Comparison of ENCODE assay signal across 1 cellular context in genomic region chr4:41256740-41257256, GRCh38.
TF ChIP-seq lines count a peak whose summit lies in the region.

Gene UCHL1 (plus strand): TSS chr4:41256928. CDS start chr4:41256977, 49 bp downstream.

TF ChIP-seq in WTC11, 78 proteins besides CTCF, POLR2A, EP300 and RAD21 (continued from another document):
- TF ChIP-seq, protein P1, sequence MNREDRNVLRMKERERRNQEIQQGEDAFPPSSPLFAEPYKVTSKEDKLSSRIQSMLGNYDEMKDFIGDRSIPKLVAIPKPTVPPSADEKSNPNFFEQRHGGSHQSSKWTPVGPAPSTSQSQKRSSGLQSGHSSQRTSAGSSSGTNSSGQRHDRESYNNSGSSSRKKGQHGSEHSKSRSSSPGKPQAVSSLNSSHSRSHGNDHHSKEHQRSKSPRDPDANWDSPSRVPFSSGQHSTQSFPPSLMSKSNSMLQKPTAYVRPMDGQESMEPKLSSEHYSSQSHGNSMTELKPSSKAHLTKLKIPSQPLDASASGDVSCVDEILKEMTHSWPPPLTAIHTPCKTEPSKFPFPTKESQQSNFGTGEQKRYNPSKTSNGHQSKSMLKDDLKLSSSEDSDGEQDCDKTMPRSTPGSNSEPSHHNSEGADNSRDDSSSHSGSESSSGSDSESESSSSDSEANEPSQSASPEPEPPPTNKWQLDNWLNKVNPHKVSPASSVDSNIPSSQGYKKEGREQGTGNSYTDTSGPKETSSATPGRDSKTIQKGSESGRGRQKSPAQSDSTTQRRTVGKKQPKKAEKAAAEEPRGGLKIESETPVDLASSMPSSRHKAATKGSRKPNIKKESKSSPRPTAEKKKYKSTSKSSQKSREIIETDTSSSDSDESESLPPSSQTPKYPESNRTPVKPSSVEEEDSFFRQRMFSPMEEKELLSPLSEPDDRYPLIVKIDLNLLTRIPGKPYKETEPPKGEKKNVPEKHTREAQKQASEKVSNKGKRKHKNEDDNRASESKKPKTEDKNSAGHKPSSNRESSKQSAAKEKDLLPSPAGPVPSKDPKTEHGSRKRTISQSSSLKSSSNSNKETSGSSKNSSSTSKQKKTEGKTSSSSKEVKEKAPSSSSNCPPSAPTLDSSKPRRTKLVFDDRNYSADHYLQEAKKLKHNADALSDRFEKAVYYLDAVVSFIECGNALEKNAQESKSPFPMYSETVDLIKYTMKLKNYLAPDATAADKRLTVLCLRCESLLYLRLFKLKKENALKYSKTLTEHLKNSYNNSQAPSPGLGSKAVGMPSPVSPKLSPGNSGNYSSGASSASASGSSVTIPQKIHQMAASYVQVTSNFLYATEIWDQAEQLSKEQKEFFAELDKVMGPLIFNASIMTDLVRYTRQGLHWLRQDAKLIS (CRISPR knock-in tag; IDR thresholded peaks at IDR 0.05; ENCODE audit: borderline replicate concordance): peak; percentile 52
- 0 out of 2 replicates have a peak, but pooled peaks have one; percentile 70 for TF ChIP-seq ZNF532 (CRISPR knock-in tag; IDR thresholded peaks at IDR 0.05; ENCODE audit: borderline replicate concordance)
- TF ChIP-seq ZSCAN18 (CRISPR knock-in tag; IDR thresholded peaks at IDR 0.05): no peak
- TF ChIP-seq KAT7 (CRISPR knock-in tag; IDR thresholded peaks at IDR 0.05; ENCODE audit: borderline replicate concordance): 0 out of 2 replicates have a peak, but pooled peaks have one; percentile 40
- peak; percentile 78; the same call in 1 of the 2 replicates for TF ChIP-seq ZBTB43 (CRISPR knock-in tag; IDR thresholded peaks at IDR 0.05)
- TF ChIP-seq ETV6 (CRISPR knock-in tag; IDR thresholded peaks at IDR 0.05): peak; percentile 81; the same call in 1 of the 2 replicates
- no peak for TF ChIP-seq CBFB (CRISPR knock-in tag; IDR thresholded peaks at IDR 0.05; ENCODE audit: low read depth)
- TF ChIP-seq, protein P2, sequence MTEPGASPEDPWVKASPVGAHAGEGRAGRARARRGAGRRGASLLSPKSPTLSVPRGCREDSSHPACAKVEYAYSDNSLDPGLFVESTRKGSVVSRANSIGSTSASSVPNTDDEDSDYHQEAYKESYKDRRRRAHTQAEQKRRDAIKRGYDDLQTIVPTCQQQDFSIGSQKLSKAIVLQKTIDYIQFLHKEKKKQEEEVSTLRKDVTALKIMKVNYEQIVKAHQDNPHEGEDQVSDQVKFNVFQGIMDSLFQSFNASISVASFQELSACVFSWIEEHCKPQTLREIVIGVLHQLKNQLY (CRISPR knock-in tag; IDR thresholded peaks at IDR 0.05): 0 out of 2 replicates have a peak, but pooled peaks have one; percentile 41
- TF ChIP-seq GRHL2 (CRISPR knock-in tag; IDR thresholded peaks at IDR 0.05; ENCODE audit: insufficient replicate concordance, severe bottlenecking): no peak
- 0 out of 2 replicates have a peak, but pooled peaks have one; percentile 55 for TF ChIP-seq ZNF317 (CRISPR knock-in tag; IDR thresholded peaks at IDR 0.05; ENCODE audit: borderline replicate concordance, low read depth)
- TF ChIP-seq NR3C1 (CRISPR knock-in tag; conservative IDR thresholded peaks at IDR 0.05; ENCODE audit: low read depth): peak; percentile 57; the same call in 1 of the 2 replicates
- peak; percentile 43; the same call in 1 of the 2 replicates for TF ChIP-seq ZNF219 (CRISPR knock-in tag; IDR thresholded peaks at IDR 0.05; ENCODE audit: borderline replicate concordance)
- peak; percentile 78 for TF ChIP-seq CREM (CRISPR knock-in tag; IDR thresholded peaks at IDR 0.05)
- no peak; the same call in 1 of the 2 replicates for TF ChIP-seq JUN (CRISPR knock-in tag; IDR thresholded peaks at IDR 0.05)
- TF ChIP-seq TEAD4 (CRISPR knock-in tag; IDR thresholded peaks at IDR 0.05): peak; percentile 29; the same call in 1 of the 2 replicates
- 0 out of 2 replicates have a peak, but pooled peaks have one; percentile 38 for TF ChIP-seq CREB1 (CRISPR knock-in tag; IDR thresholded peaks at IDR 0.05)
- TF ChIP-seq, protein P3, sequence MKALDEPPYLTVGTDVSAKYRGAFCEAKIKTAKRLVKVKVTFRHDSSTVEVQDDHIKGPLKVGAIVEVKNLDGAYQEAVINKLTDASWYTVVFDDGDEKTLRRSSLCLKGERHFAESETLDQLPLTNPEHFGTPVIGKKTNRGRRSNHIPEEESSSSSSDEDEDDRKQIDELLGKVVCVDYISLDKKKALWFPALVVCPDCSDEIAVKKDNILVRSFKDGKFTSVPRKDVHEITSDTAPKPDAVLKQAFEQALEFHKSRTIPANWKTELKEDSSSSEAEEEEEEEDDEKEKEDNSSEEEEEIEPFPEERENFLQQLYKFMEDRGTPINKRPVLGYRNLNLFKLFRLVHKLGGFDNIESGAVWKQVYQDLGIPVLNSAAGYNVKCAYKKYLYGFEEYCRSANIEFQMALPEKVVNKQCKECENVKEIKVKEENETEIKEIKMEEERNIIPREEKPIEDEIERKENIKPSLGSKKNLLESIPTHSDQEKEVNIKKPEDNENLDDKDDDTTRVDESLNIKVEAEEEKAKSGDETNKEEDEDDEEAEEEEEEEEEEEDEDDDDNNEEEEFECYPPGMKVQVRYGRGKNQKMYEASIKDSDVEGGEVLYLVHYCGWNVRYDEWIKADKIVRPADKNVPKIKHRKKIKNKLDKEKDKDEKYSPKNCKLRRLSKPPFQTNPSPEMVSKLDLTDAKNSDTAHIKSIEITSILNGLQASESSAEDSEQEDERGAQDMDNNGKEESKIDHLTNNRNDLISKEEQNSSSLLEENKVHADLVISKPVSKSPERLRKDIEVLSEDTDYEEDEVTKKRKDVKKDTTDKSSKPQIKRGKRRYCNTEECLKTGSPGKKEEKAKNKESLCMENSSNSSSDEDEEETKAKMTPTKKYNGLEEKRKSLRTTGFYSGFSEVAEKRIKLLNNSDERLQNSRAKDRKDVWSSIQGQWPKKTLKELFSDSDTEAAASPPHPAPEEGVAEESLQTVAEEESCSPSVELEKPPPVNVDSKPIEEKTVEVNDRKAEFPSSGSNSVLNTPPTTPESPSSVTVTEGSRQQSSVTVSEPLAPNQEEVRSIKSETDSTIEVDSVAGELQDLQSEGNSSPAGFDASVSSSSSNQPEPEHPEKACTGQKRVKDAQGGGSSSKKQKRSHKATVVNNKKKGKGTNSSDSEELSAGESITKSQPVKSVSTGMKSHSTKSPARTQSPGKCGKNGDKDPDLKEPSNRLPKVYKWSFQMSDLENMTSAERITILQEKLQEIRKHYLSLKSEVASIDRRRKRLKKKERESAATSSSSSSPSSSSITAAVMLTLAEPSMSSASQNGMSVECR (CRISPR knock-in tag; IDR thresholded peaks at IDR 0.05; ENCODE audit: borderline replicate concordance): peak; percentile 36; the same call in 1 of the 2 replicates
- peak; percentile 79; the same call in 1 of the 2 replicates for TF ChIP-seq ZBTB21 (CRISPR knock-in tag; IDR thresholded peaks at IDR 0.05; ENCODE audit: borderline replicate concordance)
- peak; percentile 83 for TF ChIP-seq SP1 (CRISPR knock-in tag; conservative IDR thresholded peaks at IDR 0.05)
- no peak for TF ChIP-seq NFATC4 (CRISPR knock-in tag; IDR thresholded peaks at IDR 0.05)
- no peak for TF ChIP-seq RELA (CRISPR knock-in tag; IDR thresholded peaks at IDR 0.05; ENCODE audit: borderline replicate concordance)
- 0 out of 2 replicates have a peak, but pooled peaks have one; percentile 48 for TF ChIP-seq NR2C2 (CRISPR knock-in tag; IDR thresholded peaks at IDR 0.05)
- peak; percentile 73; the same call in 1 of the 2 replicates for TF ChIP-seq ZMAT4 (CRISPR knock-in tag; IDR thresholded peaks at IDR 0.05)
- TF ChIP-seq ZNF416 (CRISPR knock-in tag; IDR thresholded peaks at IDR 0.05): no peak; the same call in 1 of the 2 replicates
